Comparison of ENCODE assay signal across 8 cellular contexts in genomic region chr12:47900480-47901129, GRCh38. TPM values are rescaled to one million over a fixed set of nuclear protein-coding genes. Genes with fewer than 3 reads are reported as not detected.
A peak's percentile ranks its signal among the peaks of the same experiment; 100 is the strongest.
DNase-seq lines count a peak whose midpoint lies in the region; ATAC-seq and TF ChIP-seq lines count a peak whose summit lies in the region.

No MANE protein-coding gene starts in this region.

- peak overlapping the region; percentile 86 to 98 for H3K4me3 Mint-ChIP-seq in activated T-cell treated with anti-CD3 and anti-CD28 coated beads, Interleukin-2, amount 50 U/mL, for 72 hours
- peak overlapping the region in 1 of 2 donors; percentile 29 for H3K4me3 Mint-ChIP-seq in effector memory CD8-positive, alpha-beta T cell

- H3K4me1 ChIP-seq in stomach = peaks cover 28 to 70% (median 32%) of the 10 kb centered on the region in 4 donors
- peaks cover 7% of the 10 kb centered on the region for H3K4me1 ChIP-seq in SJCRH30

- H3K4me3 ChIP-seq in epithelial cell of esophagus (ENCODE audit: low read length) (no peak overlapping the region), stomach (no peak overlapping the region), SJCRH30 (no peak overlapping the region)

- WGBS in stomach, 5 donors = 47 to 70% (median 55%) methylated on average over 6 to 7 of the region's 7 CpGs

- DNase-seq in activated T-cell treated with anti-CD3 and anti-CD28 coated beads, Interleukin-2, amount 50 U/mL, for 72 hours = no peak
- DNase-seq in activated T-cell treated with anti-CD3 and anti-CD28 coated beads, Interleukin-2, amount 50 U/mL, for 1 hour = no peak
- DNase-seq in NCI-H510A treated with DMSO at 0.1 percent for 48 hours (lab: John Stamatoyannopoulos, UW) (peak; percentile 23), epithelial cell of esophagus (ENCODE audit: low read depth) (peak; percentile 87), stomach (peak; percentile 44), epidermal melanocyte (ENCODE audit: insufficient read length, low spot score) (no peak), SJCRH30 (no peak)
- DNase-seq in effector memory CD8-positive, alpha-beta T cell = no peak

- H3K27ac Mint-ChIP-seq in activated T-cell treated with anti-CD3 and anti-CD28 coated beads, Interleukin-2, amount 50 U/mL, for 72 hours = peak overlapping the region; percentile 7
- no peak overlapping the region for H3K27ac Mint-ChIP-seq in effector memory CD8-positive, alpha-beta T cell

- H3K27me3 Mint-ChIP-seq in activated T-cell treated with anti-CD3 and anti-CD28 coated beads, Interleukin-2, amount 50 U/mL, for 72 hours (ENCODE audit: low read depth) = peaks cover 1% of the 10 kb centered on the region
- H3K27me3 Mint-ChIP-seq in effector memory CD8-positive, alpha-beta T cell = peaks cover 11 to 29% of the 10 kb centered on the region in 2 donors

- H3K4me1 Mint-ChIP-seq in activated T-cell treated with anti-CD3 and anti-CD28 coated beads, Interleukin-2, amount 50 U/mL, for 72 hours (ENCODE audit: low read depth) = peaks cover 76% of the 10 kb centered on the region
- H3K4me1 Mint-ChIP-seq in effector memory CD8-positive, alpha-beta T cell (ENCODE audit: low read depth in 2 of 2) = peaks cover 27 to 40% of the 10 kb centered on the region in 2 donors

- peak overlapping the region in 3 of 5 donors; percentile 21 to 54 (median 27) for H3K27ac ChIP-seq in stomach
- no peak overlapping the region for H3K27ac ChIP-seq in SJCRH30

- H3K36me3 Mint-ChIP-seq in activated T-cell treated with anti-CD3 and anti-CD28 coated beads, Interleukin-2, amount 50 U/mL, for 72 hours (ENCODE audit: insufficient read depth in 2 of 2) = peaks cover 34 to 48% of the 10 kb centered on the region in 2 donors
- H3K36me3 Mint-ChIP-seq in effector memory CD8-positive, alpha-beta T cell (ENCODE audit: insufficient read depth) = peaks cover 4% of the 10 kb centered on the region

- TF ChIP-seq CTCF in epithelial cell of esophagus (IDR thresholded peaks at IDR 0.05; ENCODE audit: insufficient read depth, low read depth, low read length, missing control alignments) (peak; percentile 55), stomach (IDR thresholded peaks at IDR 0.05) (peak in 2 of 7 experiments; percentile 14 to 28)

- peaks cover 0 to 18% (median 0%) of the 10 kb centered on the region in 3 donors for H3K27me3 ChIP-seq in stomach
- peaks cover 10% of the 10 kb centered on the region for H3K27me3 ChIP-seq in SJCRH30

- no peaks in the 10 kb centered on the region for H3K36me3 ChIP-seq in stomach
- H3K36me3 ChIP-seq in SJCRH30 = no peaks in the 10 kb centered on the region

- intact Hi-C loops in stomach (cut with DNase I; ENCODE audit: low total_unique reads) = no loop called here

- ATAC-seq in activated T-cell treated with anti-CD3 and anti-CD28 coated beads, Interleukin-2, amount 50 U/mL, for 72 hours (replicated peaks in 1 of 2) = no peak
- ATAC-seq in effector memory CD8-positive, alpha-beta T cell (replicated peaks) = no peak

- H3K9me3 Mint-ChIP-seq in activated T-cell treated with anti-CD3 and anti-CD28 coated beads, Interleukin-2, amount 50 U/mL, for 72 hours = no peaks in the 10 kb centered on the region
- no peaks in the 10 kb centered on the region for H3K9me3 Mint-ChIP-seq in effector memory CD8-positive, alpha-beta T cell

- no peak for TF ChIP-seq POLR2A in stomach (IDR thresholded peaks at IDR 0.05)

- no peak for TF ChIP-seq EP300 in stomach (IDR thresholded peaks at IDR 0.05)

- no peaks in the 10 kb centered on the region for H3K9me3 ChIP-seq in stomach
- no peaks in the 10 kb centered on the region for H3K9me3 ChIP-seq in SJCRH30 (replicated peaks)

RNA-seq across cellular contexts. Expression of gene VDR, which starts 4.2 kb away (rescaled TPM):
- 100 to 1,000 TPM; 217 to 224 TPM for total RNA-seq in activated T-cell treated with anti-CD3 and anti-CD28 coated beads, Interleukin-2, amount 50 U/mL, for 72 hours
- 10 to 100 TPM in 2 of 5 donors, 1 to 10 TPM in 3; 2.8 to 22.3 (median 8.8) TPM for total RNA-seq in stomach
- polyA plus RNA-seq in stomach = 1 to 10 TPM; 4.0 to 4.9 (median 4.5) TPM
- total RNA-seq in SJCRH30 (2014; rRNA removed; shearing (Covaris generic)) = 0.10 TPM in 1 of 2 replicates, not detected in the other

Comparison
In these comparisons a context has a peak if more than half of its experiments do, and no peak if none do; other contexts are left out.
1. DNase-seq: peak in NCI-H510A treated with DMSO at 0.1 percent for 48 hours (single experiment), epithelial cell of esophagus (single experiment) and stomach (single experiment); none in activated T-cell treated with anti-CD3 and anti-CD28 coated beads, Interleukin-2, amount 50 U/mL, for 72 hours (0 of 2), activated T-cell treated with anti-CD3 and anti-CD28 coated beads, Interleukin-2, amount 50 U/mL, for 1 hour (single experiment), effector memory CD8-positive, alpha-beta T cell (0 of 3), epidermal melanocyte (single experiment) and SJCRH30 (0 of 2).
2. RNA of gene VDR, which starts 4.2 kb away (total RNA-seq): 217 to 224 TPM in activated T-cell treated with anti-CD3 and anti-CD28 coated beads, Interleukin-2, amount 50 U/mL, for 72 hours; 2.8 to 22.3 TPM in stomach and 0.10 TPM in SJCRH30; every median in the first group is over 4 times any median in the second.